ENCODE assay signal across 33 cellular contexts in the genomic region with DNA sequence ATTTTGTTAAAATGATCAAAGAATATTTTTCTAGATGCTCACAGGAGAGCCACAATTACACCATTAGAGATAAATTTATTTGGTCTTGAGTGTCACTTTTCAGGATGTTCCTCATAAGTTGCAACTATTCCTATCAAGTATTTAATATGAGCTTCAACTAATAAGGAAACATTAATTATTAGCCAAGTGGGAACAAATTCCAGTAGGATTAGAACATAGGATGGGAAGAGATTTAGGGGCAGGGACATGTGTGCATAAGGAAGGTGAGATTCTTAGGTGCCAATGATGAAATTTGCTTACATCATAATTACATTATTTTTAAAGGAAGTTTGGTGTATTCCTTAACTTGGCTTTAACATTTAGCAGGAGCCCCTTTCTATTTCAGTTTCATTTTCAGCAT. TPM values are rescaled to one million over a fixed set of nuclear protein-coding genes. Genes with fewer than 3 reads are reported as not detected.
"Had no signal": no experiment of that assay in that cellular context is flagged by ENCODE, and none has a peak within 500 bp of the region (broad histone marks: within the 10 kb centered on the region; RNA-seq: fewer than 3 reads in every experiment).

No MANE protein-coding gene starts in this region.

- H3K27me3 Mint-ChIP-seq: activated CD4-positive, alpha-beta memory T cell treated with anti-CD3 and anti-CD28 coated beads, Interleukin-2, amount 10 ng/mL, durations not matched to agents 7 days and 5 days; activated CD4-positive, alpha-beta T cell treated with anti-CD3 and anti-CD28 coated beads for 36 hours; activated naive CD4-positive, alpha-beta T cell treated with anti-CD3 and anti-CD28 coated beads, Interleukin-2, amount 10 ng/mL, durations not matched to agents 7 days and 5 days; activated naive CD8-positive, alpha-beta T cell; activated naive CD8-positive, alpha-beta T cell treated with anti-CD3 and anti-CD28 coated beads, Interleukin-2, amount 50 U/mL, for 24 hours; activated T-cell treated with anti-CD3 and anti-CD28 coated beads, Interleukin-2, amount 50 U/mL, for 24 hours; brain had no signal

- H3K27ac ChIP-seq: SK-N-MC had no signal

- ATAC-seq: activated CD4-positive, alpha-beta T cell treated with anti-CD3 and anti-CD28 coated beads for 36 hours; activated CD4-positive, CD25-positive, alpha-beta regulatory T cell treated with anti-CD3 and anti-CD28 coated beads, Interleukin-2, amount 50 U/mL, for 24 hours; activated naive CD8-positive, alpha-beta T cell treated with anti-CD3 and anti-CD28 coated beads, Interleukin-2, amount 50 U/mL, for 24 hours; Panc1; WTC11 had no signal

- H3K9me3 ChIP-seq: SJCRH30 had no signal

- H3K4me3 Mint-ChIP-seq: activated CD4-positive, alpha-beta memory T cell treated with anti-CD3 and anti-CD28 coated beads, Interleukin-2, amount 10 ng/mL, durations not matched to agents 7 days and 5 days; activated CD4-positive, alpha-beta T cell treated with anti-CD3 and anti-CD28 coated beads for 36 hours; activated naive CD4-positive, alpha-beta T cell treated with anti-CD3 and anti-CD28 coated beads, Interleukin-2, amount 10 ng/mL, durations not matched to agents 7 days and 5 days; activated naive CD8-positive, alpha-beta T cell; activated naive CD8-positive, alpha-beta T cell treated with anti-CD3 and anti-CD28 coated beads, Interleukin-2, amount 50 U/mL, for 24 hours; activated T-cell treated with anti-CD3 and anti-CD28 coated beads, Interleukin-2, amount 50 U/mL, for 24 hours; brain; WTC11 had no signal

- H3K4me3 ChIP-seq: SJCRH30, SK-N-MC had no signal

- DNase-seq: activated CD4-positive, alpha-beta memory T cell treated with anti-CD3 and anti-CD28 coated beads, Interleukin-2, amount 10 ng/mL, durations not matched to agents 7 days and 5 days; activated CD4-positive, alpha-beta T cell treated with anti-CD3 and anti-CD28 coated beads for 36 hours; activated effector memory CD4-positive, alpha-beta T cell treated with Interleukin-2 at 50 U/mL for 16 hours; activated naive CD4-positive, alpha-beta T cell treated with anti-CD3 and anti-CD28 coated beads, Interleukin-2, amount 10 ng/mL, durations not matched to agents 7 days and 5 days; activated naive CD8-positive, alpha-beta T cell treated with anti-CD3 and anti-CD28 coated beads, Interleukin-2, amount 50 U/mL, for 24 hours; activated T-cell treated with anti-CD3 and anti-CD28 coated beads, Interleukin-2, amount 50 U/mL, for 24 hours; anterior cingulate cortex; caudate nucleus; cerebellar nuclear complex; Kasumi-1; KG1; NCI-H1092; NCI-H1436 treated with DMSO at 0.1 percent for 48 hours; NCI-H1694 treated with DMSO at 0.1 percent for 48 hours; NCI-H2029; NCI-H345; NCI-H748 treated with DMSO at 0.1 percent for 48 hours; NK-92 treated with Interleukin-12 subunit alpha and Interleukin-12 subunit beta, amount 100 ng/mL, for 24 hours; SHP77; SJCRH30 had no signal

- H3K9me3 Mint-ChIP-seq: activated CD4-positive, alpha-beta memory T cell treated with anti-CD3 and anti-CD28 coated beads, Interleukin-2, amount 10 ng/mL, durations not matched to agents 7 days and 5 days; activated naive CD4-positive, alpha-beta T cell treated with anti-CD3 and anti-CD28 coated beads, Interleukin-2, amount 10 ng/mL, durations not matched to agents 7 days and 5 days; activated naive CD8-positive, alpha-beta T cell treated with anti-CD3 and anti-CD28 coated beads, Interleukin-2, amount 50 U/mL, for 24 hours; activated T-cell treated with anti-CD3 and anti-CD28 coated beads, Interleukin-2, amount 50 U/mL, for 24 hours; brain; WTC11 had no signal

- H3K4me1 Mint-ChIP-seq: activated CD4-positive, alpha-beta T cell treated with anti-CD3 and anti-CD28 coated beads for 36 hours; activated naive CD8-positive, alpha-beta T cell treated with anti-CD3 and anti-CD28 coated beads, Interleukin-2, amount 50 U/mL, for 24 hours; WTC11 had no signal

- H3K27me3 ChIP-seq: SJCRH30 had no signal

- H3K27ac Mint-ChIP-seq: activated CD4-positive, alpha-beta memory T cell treated with anti-CD3 and anti-CD28 coated beads, Interleukin-2, amount 10 ng/mL, durations not matched to agents 7 days and 5 days; activated CD4-positive, alpha-beta T cell treated with anti-CD3 and anti-CD28 coated beads for 36 hours; activated naive CD4-positive, alpha-beta T cell treated with anti-CD3 and anti-CD28 coated beads, Interleukin-2, amount 10 ng/mL, durations not matched to agents 7 days and 5 days; activated naive CD8-positive, alpha-beta T cell; activated naive CD8-positive, alpha-beta T cell treated with anti-CD3 and anti-CD28 coated beads, Interleukin-2, amount 50 U/mL, for 24 hours; activated T-cell treated with anti-CD3 and anti-CD28 coated beads, Interleukin-2, amount 50 U/mL, for 24 hours; brain had no signal

- FAIRE-seq: bronchial epithelial cell, TTC549 had no signal

RNA-seq across cellular contexts. Expression of gene CSRP3, which starts 38.8 kb away (rescaled TPM):
- total RNA-seq: activated CD4-positive, alpha-beta memory T cell treated with anti-CD3 and anti-CD28 coated beads, Interleukin-2, amount 10 ng/mL, durations not matched to agents 7 days and 5 days; activated CD4-positive, alpha-beta T cell treated with anti-CD3 and anti-CD28 coated beads for 36 hours; activated CD8-positive, alpha-beta memory T cell treated with anti-CD3 and anti-CD28 coated beads for 36 hours; bronchial epithelial cell; NCI-H460; RPMI7951; T-helper 1 cell treated with Interleukin-12 subunit alpha and Interleukin-12 subunit beta and Interleukin-4 antibody, amounts not matched to agents 30 ng/mL and 1 ng/mL, for 36 hours; T-helper 2 cell treated with Interferon-gamma antibody and Interleukin-4, amounts not matched to agents 100 ng/mL and 5 ng/mL, for 36 hours; WTC11 had no signal
